ENCODE assay signal across 16 cellular contexts in genomic region chr17:596287-596686, GRCh38.
DNase-seq lines count a peak whose midpoint lies in the region; ATAC-seq and TF ChIP-seq lines count a peak whose summit lies in the region.
"Had no signal": no experiment of that assay in that cellular context is flagged by ENCODE, and none has a peak within 500 bp of the region (broad histone marks: within the 10 kb centered on the region; RNA-seq: fewer than 3 reads in every experiment).

No MANE protein-coding gene starts in this region.

- H3K4me2 ChIP-seq in fibroblast of lung (ENCODE audit: extremely low read depth, insufficient read depth, low read length) = no peak overlapping the region

- H4K20me1 ChIP-seq in fibroblast of lung (ENCODE audit: control insufficient read depth, extremely low read depth, insufficient read depth, low read length) = no peaks in the 10 kb centered on the region

- H3K27me3 Mint-ChIP-seq in osteocyte (ENCODE audit: unreplicated experiment) (no peaks in the 10 kb centered on the region), endothelial cell (ENCODE audit: unreplicated experiment) (peaks cover 2% of the 10 kb centered on the region)
- H3K27me3 Mint-ChIP-seq: activated naive CD4-positive, alpha-beta T cell treated with anti-CD3 and anti-CD28 coated beads, Interleukin-2, amount 10 ng/mL, durations not matched to agents 7 days and 5 days; CD4-positive, CD25-positive, alpha-beta regulatory T cell had no signal

- intact Hi-C loops in uterus (cut with DNase I; ENCODE audit: low total_unique reads) = no loop called here

- DNase-seq in ELR (ENCODE audit: low read depth) = peak; percentile 60
- peak in 1 of 2 experiments; percentile 9 for DNase-seq in SJCRH30
- peak in 1 of 2 donors; percentile 32 for DNase-seq in fibroblast of lung (ENCODE audit: low read depth in 2 of 2)
- DNase-seq in osteocyte (ENCODE audit: extremely low spot score, unreplicated experiment) = no peak
- DNase-seq in endothelial cell (ENCODE audit: low spot score) = no peak
- no peak for DNase-seq in G401 (ENCODE audit: low spot score)
- no peak for DNase-seq in uterus
- DNase-seq: activated naive CD4-positive, alpha-beta T cell treated with anti-CD3 and anti-CD28 coated beads, Interleukin-2, amount 10 ng/mL, durations not matched to agents 7 days and 5 days; CD4-positive, CD25-positive, alpha-beta regulatory T cell; cerebellar nuclear complex; GF-D8; NCI-H1105 treated with DMSO at 0.1 percent for 48 hours; NCI-H446 treated with DMSO at 0.1 percent for 48 hours; stimulated activated CD4-positive, alpha-beta T cell treated with anti-CD3 and anti-CD28 coated beads, Interleukin-4, amount 100 ng/mL, for 24 hours; stimulated activated naive CD8-positive, alpha-beta T cell treated with anti-CD3 and anti-CD28 coated beads, Interleukin-15, Interleukin-2, amounts not matched to agents 100 U/mL and 50 U/mL, for 24 hours had no signal

- H3K4me1 Mint-ChIP-seq in osteocyte (ENCODE audit: unreplicated experiment) = peaks cover 29% of the 10 kb centered on the region
- peaks cover 6% of the 10 kb centered on the region for H3K4me1 Mint-ChIP-seq in endothelial cell (ENCODE audit: unreplicated experiment)
- H3K4me1 Mint-ChIP-seq: activated naive CD4-positive, alpha-beta T cell treated with anti-CD3 and anti-CD28 coated beads, Interleukin-2, amount 10 ng/mL, durations not matched to agents 7 days and 5 days; CD4-positive, CD25-positive, alpha-beta regulatory T cell had no signal

- H3K9me3 Mint-ChIP-seq in osteocyte (ENCODE audit: unreplicated experiment) (no peaks in the 10 kb centered on the region), endothelial cell (ENCODE audit: unreplicated experiment) (no peaks in the 10 kb centered on the region)
- H3K9me3 Mint-ChIP-seq: activated naive CD4-positive, alpha-beta T cell treated with anti-CD3 and anti-CD28 coated beads, Interleukin-2, amount 10 ng/mL, durations not matched to agents 7 days and 5 days; CD4-positive, CD25-positive, alpha-beta regulatory T cell had no signal

- H3K36me3 Mint-ChIP-seq in osteocyte (ENCODE audit: unreplicated experiment) = peaks cover 19% of the 10 kb centered on the region
- peaks cover 45% of the 10 kb centered on the region for H3K36me3 Mint-ChIP-seq in endothelial cell (ENCODE audit: low read depth, unreplicated experiment)

- in situ Hi-C loops in G401 (cut with HindIII; ENCODE audit: low sequenced_read_pairs) = no loop called here

- H3K27ac Mint-ChIP-seq in osteocyte (ENCODE audit: unreplicated experiment) = peak overlapping the region; percentile 81
- H3K27ac Mint-ChIP-seq in endothelial cell (ENCODE audit: unreplicated experiment) = no peak overlapping the region
- H3K27ac Mint-ChIP-seq: activated naive CD4-positive, alpha-beta T cell treated with anti-CD3 and anti-CD28 coated beads, Interleukin-2, amount 10 ng/mL, durations not matched to agents 7 days and 5 days; CD4-positive, CD25-positive, alpha-beta regulatory T cell had no signal

- H3K9me3 ChIP-seq in SJCRH30 (replicated peaks) (no peaks in the 10 kb centered on the region), fibroblast of lung (ENCODE audit: control insufficient read depth, insufficient read depth, low read depth, low read length) (no peaks in the 10 kb centered on the region), uterus (no peaks in the 10 kb centered on the region)

- H3K79me2 ChIP-seq in fibroblast of lung (ENCODE audit: control insufficient read depth, insufficient read depth, low read length) = no peaks in the 10 kb centered on the region

- H3K4me1 ChIP-seq in SJCRH30 = peaks cover 21% of the 10 kb centered on the region
- peaks cover 11% of the 10 kb centered on the region for H3K4me1 ChIP-seq in fibroblast of lung (ENCODE audit: control insufficient read depth, extremely low read depth, insufficient read depth, low read length)
- H3K4me1 ChIP-seq in uterus = peaks cover 0 to 8% of the 10 kb centered on the region in 2 donors

- H3K27me3 ChIP-seq in SJCRH30 = no peaks in the 10 kb centered on the region
- no peaks in the 10 kb centered on the region for H3K27me3 ChIP-seq in fibroblast of lung (ENCODE audit: control insufficient read depth, insufficient read depth, low read length)
- H3K27me3 ChIP-seq in uterus = no peaks in the 10 kb centered on the region

- no peak for TF ChIP-seq CTCF in fibroblast of lung (conservative IDR thresholded peaks at IDR 0.05 in 1 of 2, IDR thresholded peaks at IDR 0.05 in 1 of 2; ENCODE audit: low read depth in 1 of 2, low read length in 2 of 2)
- TF ChIP-seq CTCF in osteocyte (IDR thresholded peaks at IDR 0.05) = no peak
- no peak for TF ChIP-seq CTCF in endothelial cell (IDR thresholded peaks at IDR 0.05; ENCODE audit: unreplicated experiment)
- no peak for TF ChIP-seq CTCF in uterus (IDR thresholded peaks at IDR 0.05)

- H3K27ac ChIP-seq in SJCRH30 (peak overlapping the region; percentile 45; the same call in 1 of the 2 replicates), fibroblast of lung (ENCODE audit: insufficient read depth, low read length) (peak overlapping the region; percentile 15), uterus (no peak overlapping the region)

- no peak for ATAC-seq in HG03025 (IDR thresholded peaks at IDR 0.05; ENCODE audit: low FRiP score, unreplicated experiment)
- ATAC-seq: stimulated activated naive CD8-positive, alpha-beta T cell treated with anti-CD3 and anti-CD28 coated beads, Interleukin-15, Interleukin-2, amounts not matched to agents 100 U/mL and 50 U/mL, for 24 hours had no signal

- TF ChIP-seq POLR2A in uterus (IDR thresholded peaks at IDR 0.05) = no peak

- no peak overlapping the region for H2AFZ ChIP-seq in fibroblast of lung (ENCODE audit: low read length)

- H3K4me3 ChIP-seq in SJCRH30 = no peak overlapping the region
- no peak overlapping the region for H3K4me3 ChIP-seq in fibroblast of lung (replicated peaks in 1 of 4; ENCODE audit: control extremely low read depth in 1 of 4, insufficient read depth in 1 of 4, low read depth in 3 of 4, low read length in 4 of 4)
- H3K4me3 ChIP-seq in uterus = no peak overlapping the region

- H3K36me3 ChIP-seq in SJCRH30 (no peaks in the 10 kb centered on the region), fibroblast of lung (ENCODE audit: control insufficient read depth, insufficient read depth, low read length) (peaks cover 3% of the 10 kb centered on the region), uterus (no peaks in the 10 kb centered on the region)

- H3K4me3 Mint-ChIP-seq in osteocyte (ENCODE audit: unreplicated experiment) = no peak overlapping the region
- no peak overlapping the region for H3K4me3 Mint-ChIP-seq in endothelial cell (ENCODE audit: unreplicated experiment)
- H3K4me3 Mint-ChIP-seq: activated naive CD4-positive, alpha-beta T cell treated with anti-CD3 and anti-CD28 coated beads, Interleukin-2, amount 10 ng/mL, durations not matched to agents 7 days and 5 days; CD4-positive, CD25-positive, alpha-beta regulatory T cell had no signal

- H3K9ac ChIP-seq in fibroblast of lung (ENCODE audit: insufficient read depth, low read length) = no peak overlapping the region

Comparison
In these comparisons a context has a peak if more than half of its experiments do, and no peak if none do; other contexts are left out.
1. H3K27ac ChIP-seq: peak in SJCRH30 (single experiment) and fibroblast of lung (single experiment); none in uterus (0 of 2).